Comparison of ENCODE assay signal across 35 cellular contexts in genomic region chr2:48620604-48621003, GRCh38.
"Had no signal": no experiment of that assay in that cellular context is flagged by ENCODE, and none has a peak within 500 bp of the region (broad histone marks: within the 10 kb centered on the region; RNA-seq: fewer than 3 reads in every experiment).

No MANE protein-coding gene starts in this region.

- H3K4me3 ChIP-seq: MG63 had no signal

- H3K9me3 ChIP-seq: MG63 had no signal

- H3K36me3 ChIP-seq: MG63 had no signal

- DNase-seq: Karpas-422, Kasumi-1, MG63, MM.1S, MV-4-11, NCI-H1048, NCI-H1092, NCI-H1092 treated with DMSO at 0.1 percent for 48 hours, NCI-H1105, NCI-H1105 treated with DMSO at 0.1 percent for 48 hours, NCI-H1417, NCI-H1417 treated with DMSO at 0.1 percent for 48 hours, NCI-H1436, NCI-H1436 treated with DMSO at 0.1 percent for 48 hours, NCI-H146, NCI-H1694, NCI-H1694 treated with DMSO at 0.1 percent for 48 hours, NCI-H187, NCI-H187 treated with DMSO at 0.1 percent for 48 hours, NCI-H1930, NCI-H2029, NCI-H2029 treated with DMSO at 0.1 percent for 48 hours, NCI-H2081, NCI-H2081 treated with DMSO at 0.1 percent for 48 hours, NCI-H2107, NCI-H2171, NCI-H2171 treated with DMSO at 0.1 percent for 48 hours, NCI-H2227 treated with DMSO at 0.1 percent for 48 hours, NCI-H226, NCI-H345, NCI-H446, NCI-H446 treated with DMSO at 0.1 percent for 48 hours, NCI-H510A, NCI-H510A treated with DMSO at 0.1 percent for 48 hours, NCI-H524 had no signal
